In the genomic region with DNA sequence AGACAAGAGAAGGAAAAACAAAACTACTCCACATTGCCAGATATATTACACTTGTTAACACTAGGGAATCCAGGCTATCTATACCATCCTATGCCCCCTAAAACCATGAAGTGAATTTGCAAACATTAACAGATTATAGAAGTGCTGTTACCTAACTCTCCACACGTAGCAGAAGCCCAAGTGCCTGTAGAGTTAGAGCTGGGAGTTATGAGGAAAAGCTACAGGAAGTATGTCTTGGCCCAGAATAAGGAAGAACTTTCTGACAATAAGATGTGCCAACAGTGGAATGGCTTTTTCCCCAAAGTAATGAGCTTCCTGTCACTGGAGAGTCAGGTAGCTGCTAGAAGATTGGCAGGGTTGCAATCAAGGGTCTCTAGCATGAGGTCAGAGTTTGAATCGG, we compare ENCODE assay signal across 23 cellular contexts. TPM values are rescaled to one million over a fixed set of nuclear protein-coding genes. Genes with fewer than 3 reads are reported as not detected.
A peak's percentile ranks its signal among the peaks of the same experiment; 100 is the strongest.
DNase-seq lines count a peak whose midpoint lies in the region; ATAC-seq and TF ChIP-seq lines count a peak whose summit lies in the region.
"Had no signal": no experiment of that assay in that cellular context is flagged by ENCODE, and none has a peak within 500 bp of the region (broad histone marks: within the 10 kb centered on the region; RNA-seq: fewer than 3 reads in every experiment).

No MANE protein-coding gene starts in this region.

- CTCF ChIA-PET in activated CD8-positive, alpha-beta T cell treated with anti-CD3 and anti-CD28 coated beads, Interleukin-2, amount 10 ng/mL, durations not matched to agents 7 days and 5 days (lab: Charles Lee): no interaction called here

- peak overlapping the region in 2 of 3 donors; percentile 76 to 78 for H3K27ac ChIP-seq in right lobe of liver
- H3K27ac ChIP-seq in transverse colon: no peak overlapping the region
- H3K27ac ChIP-seq: BLaER1 had no signal

- intact Hi-C loops in right lobe of liver (cut with DNase I): no loop called here
- intact Hi-C loops in transverse colon (cut with DNase I; ENCODE audit: low total_unique reads): no loop called here

- DNase-seq in Ammon's horn (ENCODE audit: low spot score) (peak; percentile 14), Kasumi-1 (lab: John Stamatoyannopoulos, UW) (peak; percentile 19 to 44), dermis blood vessel endothelial cell (peak; percentile 65), right lobe of liver (no peak), transverse colon (no peak)
- no peak for DNase-seq in activated CD8-positive, alpha-beta T cell treated with anti-CD3 and anti-CD28 coated beads, Interleukin-2, amount 10 ng/mL, durations not matched to agents 7 days and 5 days
- DNase-seq: Caco-2; CD4-positive, alpha-beta memory T cell; DMS 273 treated with DMSO at 0.1 percent for 48 hours; DND-41; Karpas-422; MG63; NCI-H1417; NCI-H187; NCI-H446 treated with DMSO at 0.1 percent for 48 hours; NCI-H526 treated with DMSO at 0.1 percent for 48 hours; OCI-M1; SHP77 had no signal

- WGBS in right lobe of liver (ENCODE audit: insufficient coverage, low coverage, low lambda C conversion rate, missing lambda C conversion rate): 11% methylated on average over 2 of the region's 2 CpGs
- 53 to 71% methylated on average over 2 of the region's 2 CpGs for WGBS in transverse colon (ENCODE audit: low coverage in 1 of 2), 2 donors

- no peak for TF ChIP-seq POLR2A in right lobe of liver (IDR thresholded peaks at IDR 0.05)
- no peak for TF ChIP-seq POLR2A in transverse colon (IDR thresholded peaks at IDR 0.05)

- H3K27me3 Mint-ChIP-seq in activated CD8-positive, alpha-beta T cell treated with anti-CD3 and anti-CD28 coated beads, Interleukin-2, amount 10 ng/mL, durations not matched to agents 7 days and 5 days (ENCODE audit: low read depth): no peaks in the 10 kb centered on the region

- no peaks in the 10 kb centered on the region for H3K9me3 Mint-ChIP-seq in activated CD8-positive, alpha-beta T cell treated with anti-CD3 and anti-CD28 coated beads, Interleukin-2, amount 10 ng/mL, durations not matched to agents 7 days and 5 days (ENCODE audit: insufficient read depth)
- H3K9me3 Mint-ChIP-seq: CD4-positive, alpha-beta memory T cell; GM23338 had no signal

- TF ChIP-seq CTCF in right lobe of liver (IDR thresholded peaks at IDR 0.05) (no peak), transverse colon (IDR thresholded peaks at IDR 0.05) (no peak)

- ATAC-seq in right lobe of liver (peak in 1 of 4 donors; percentile 11), HG03521 (IDR thresholded peaks at IDR 0.05; ENCODE audit: unreplicated experiment) (no peak)
- no peak for ATAC-seq in activated CD8-positive, alpha-beta T cell treated with anti-CD3 and anti-CD28 coated beads, Interleukin-2, amount 10 ng/mL, durations not matched to agents 7 days and 5 days
- ATAC-seq: GM12878, GM23338 had no signal

- no peak overlapping the region for H3K27ac Mint-ChIP-seq in activated CD8-positive, alpha-beta T cell treated with anti-CD3 and anti-CD28 coated beads, Interleukin-2, amount 10 ng/mL, durations not matched to agents 7 days and 5 days
- H3K27ac Mint-ChIP-seq: CD4-positive, alpha-beta memory T cell; GM23338 had no signal

- peaks cover 0 to 73% (median 23%) of the 10 kb centered on the region in 4 donors for H3K4me1 ChIP-seq in right lobe of liver
- no peaks in the 10 kb centered on the region for H3K4me1 ChIP-seq in transverse colon
- H3K4me1 ChIP-seq: BLaER1 had no signal

- no peaks in the 10 kb centered on the region for H3K36me3 ChIP-seq in right lobe of liver
- H3K36me3 ChIP-seq in transverse colon: no peaks in the 10 kb centered on the region
- H3K36me3 ChIP-seq: BLaER1, HAP-1, MG63 had no signal

- no peaks in the 10 kb centered on the region for H3K36me3 Mint-ChIP-seq in activated CD8-positive, alpha-beta T cell treated with anti-CD3 and anti-CD28 coated beads, Interleukin-2, amount 10 ng/mL, durations not matched to agents 7 days and 5 days (ENCODE audit: low read depth)
- H3K36me3 Mint-ChIP-seq: CD4-positive, alpha-beta memory T cell had no signal

- no peaks in the 10 kb centered on the region for H3K9me3 ChIP-seq in right lobe of liver
- H3K9me3 ChIP-seq in transverse colon: no peaks in the 10 kb centered on the region
- H3K9me3 ChIP-seq: BLaER1, Caco-2, HAP-1, MG63 had no signal

- peaks cover 16% of the 10 kb centered on the region for H3K4me1 Mint-ChIP-seq in activated CD8-positive, alpha-beta T cell treated with anti-CD3 and anti-CD28 coated beads, Interleukin-2, amount 10 ng/mL, durations not matched to agents 7 days and 5 days (ENCODE audit: low read depth)

- H3K4me3 ChIP-seq in right lobe of liver (no peak overlapping the region), transverse colon (no peak overlapping the region)
- H3K4me3 ChIP-seq: BLaER1, GM12878, GM23338, HAP-1, MG63 had no signal

- POLR2A ChIA-PET in activated CD8-positive, alpha-beta T cell treated with anti-CD3 and anti-CD28 coated beads, Interleukin-2, amount 10 ng/mL, durations not matched to agents 7 days and 5 days (lab: Charles Lee): no interaction called here

- TF ChIP-seq EP300 in transverse colon (IDR thresholded peaks at IDR 0.05; ENCODE audit: low read depth): no peak

- H3K27me3 ChIP-seq in right lobe of liver (no peaks in the 10 kb centered on the region), transverse colon (no peaks in the 10 kb centered on the region)
- H3K27me3 ChIP-seq: BLaER1, MG63 had no signal

- in situ Hi-C loops in transverse colon (cut with MboI; ENCODE audit: low pct_ligation_motif_present in 1 of 4, low pct_unique_long_range_greater_than_20kb in 1 of 4, low sequenced_read_pairs in 3 of 4): no loop called here

- H3K4me3 Mint-ChIP-seq in activated CD8-positive, alpha-beta T cell treated with anti-CD3 and anti-CD28 coated beads, Interleukin-2, amount 10 ng/mL, durations not matched to agents 7 days and 5 days: no peak overlapping the region
- H3K4me3 Mint-ChIP-seq: CD4-positive, alpha-beta memory T cell; GM23338 had no signal

RNA-seq across cellular contexts. Expression of gene ADGRG6, which starts 32.5 kb away (rescaled TPM):
- 42.2 and 43.4 TPM in 2 replicates for total RNA-seq in dermis blood vessel endothelial cell
- total RNA-seq in right lobe of liver: 100 to 1,000 TPM in 3 of 6 experiments, 10 to 100 TPM in 3; 49.6 to 114 (median 94.6) TPM
- 1 to 10 TPM; 1.6 TPM for total RNA-seq in activated CD8-positive, alpha-beta T cell treated with anti-CD3 and anti-CD28 coated beads, Interleukin-2, amount 10 ng/mL, durations not matched to agents 7 days and 5 days
- total RNA-seq in transverse colon: 10 to 100 TPM; 15.7 to 75.2 (median 19.2) TPM

Comparison
In these comparisons a context has a peak if more than half of its experiments do, and no peak if none do; other contexts are left out.
1. DNase-seq: peak in Ammon's horn (single experiment), Kasumi-1 (2 of 2) and dermis blood vessel endothelial cell (single experiment); none in right lobe of liver (0 of 3), activated CD8-positive, alpha-beta T cell treated with anti-CD3 and anti-CD28 coated beads, Interleukin-2, amount 10 ng/mL, durations not matched to agents 7 days and 5 days (single experiment) and transverse colon (single experiment).
2. H3K27ac ChIP-seq: peak in right lobe of liver (2 of 3); none in transverse colon (0 of 4).
3. RNA of gene ADGRG6, which starts 32.5 kb away (total RNA-seq): 49.6 to 114 TPM in right lobe of liver, 42.2 to 43.4 TPM in dermis blood vessel endothelial cell and 15.7 to 75.2 TPM in transverse colon; 1.6 TPM in activated CD8-positive, alpha-beta T cell treated with anti-CD3 and anti-CD28 coated beads, Interleukin-2, amount 10 ng/mL, durations not matched to agents 7 days and 5 days; every median in the first group is over 4 times any median in the second.